In the genomic region with DNA sequence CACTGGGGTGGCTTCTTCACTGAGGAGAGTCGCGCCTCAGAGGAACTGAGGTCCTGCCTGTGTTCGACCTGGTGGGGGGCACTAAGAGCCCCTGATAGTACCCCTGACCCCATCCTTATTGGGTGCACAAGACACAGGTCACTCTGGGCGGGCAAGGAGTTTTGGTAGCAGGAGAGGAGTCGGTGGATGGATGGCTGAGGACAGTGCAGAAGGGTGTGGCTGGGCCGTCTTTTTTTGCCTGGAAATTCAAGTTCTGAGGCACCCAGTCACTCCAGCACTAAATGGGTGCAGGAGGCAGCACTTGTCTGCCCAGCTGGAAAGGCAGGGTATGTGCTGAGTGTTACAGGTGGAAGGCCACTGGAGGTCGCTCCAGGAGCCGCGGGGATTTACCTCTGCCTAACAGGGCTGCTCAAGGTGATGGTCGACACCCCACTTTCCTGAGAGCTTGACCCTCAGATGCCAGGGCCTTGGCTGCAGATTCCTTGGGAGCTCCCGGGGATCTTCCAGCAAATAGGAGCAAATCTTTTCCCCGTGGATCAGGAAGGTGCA, we compare ENCODE assay signal across 11 cellular contexts. TPM values are rescaled to one million over a fixed set of nuclear protein-coding genes. Genes with fewer than 3 reads are reported as not detected.
DNase-seq lines count a peak whose midpoint lies in the region; ATAC-seq and TF ChIP-seq lines count a peak whose summit lies in the region.
"Had no signal": no experiment of that assay in that cellular context is flagged by ENCODE, and none has a peak within 500 bp of the region (broad histone marks: within the 10 kb centered on the region; RNA-seq: fewer than 3 reads in every experiment).

No MANE protein-coding gene starts in this region.

- CTCF ChIA-PET in activated CD4-positive, alpha-beta T cell treated with anti-CD3 and anti-CD28 coated beads for 36 hours (lab: Charles Lee) = interaction anchor here (3.1 kb wide), 1 partner anchor 18 kb away, joined by 14 read pairs; no protein-coding TSS in a partner anchor

- TF ChIP-seq EP300 in suprapubic skin (IDR thresholded peaks at IDR 0.05) = no peak

- intact Hi-C loops in activated CD4-positive, alpha-beta T cell treated with anti-CD3 and anti-CD28 coated beads for 36 hours (cut with DNase I, micrococcal nuclease) = loop anchor here (2.0 to 5.0 kb wide), 6 partner anchors 204 to 1021 kb away; partner anchors contain the start of genes CARS1 (in 1 of the 2), CTSD (in 1 of the 2), LSP1 (in 1 of the 2) and ZNF195 (in 1 of the 2)

- H3K36me3 ChIP-seq in suprapubic skin = peaks cover 40% of the 10 kb centered on the region

- H3K27ac Mint-ChIP-seq in activated CD4-positive, alpha-beta T cell treated with anti-CD3 and anti-CD28 coated beads for 36 hours = peak overlapping the region; percentile 73
- peak overlapping the region; percentile 94 to 97 for H3K27ac Mint-ChIP-seq in activated naive CD4-positive, alpha-beta T cell treated with anti-CD3 and anti-CD28 coated beads, Interleukin-2, amount 50 U/mL, for 72 hours
- H3K27ac Mint-ChIP-seq in immature natural killer cell = peak overlapping the region in 5 of 6 donors; percentile 66 to 94 (median 88)

- TF ChIP-seq CTCF in suprapubic skin (IDR thresholded peaks at IDR 0.05) = no peak

- H3K27ac ChIP-seq in suprapubic skin = no peak overlapping the region

- no peaks in the 10 kb centered on the region for H3K9me3 Mint-ChIP-seq in activated CD4-positive, alpha-beta T cell treated with anti-CD3 and anti-CD28 coated beads for 36 hours (ENCODE audit: low read depth)
- H3K9me3 Mint-ChIP-seq in activated naive CD4-positive, alpha-beta T cell treated with anti-CD3 and anti-CD28 coated beads, Interleukin-2, amount 50 U/mL, for 72 hours = no peaks in the 10 kb centered on the region
- no peaks in the 10 kb centered on the region for H3K9me3 Mint-ChIP-seq in immature natural killer cell

- POLR2A ChIA-PET in activated CD4-positive, alpha-beta T cell treated with anti-CD3 and anti-CD28 coated beads for 36 hours (lab: Charles Lee) = interaction anchor here (0.9 to 1.1 kb wide), 2 partner anchors 19 to 588 kb away, joined by 4 to 5 read pairs; no protein-coding TSS in a partner anchor

- H3K4me3 ChIP-seq in suprapubic skin = peak overlapping the region; percentile 91

- ATAC-seq in activated CD4-positive, alpha-beta T cell treated with anti-CD3 and anti-CD28 coated beads for 36 hours = no peak
- ATAC-seq in activated naive CD4-positive, alpha-beta T cell treated with anti-CD3 and anti-CD28 coated beads, Interleukin-2, amount 50 U/mL, for 72 hours = no peak
- no peak for ATAC-seq in GM19035 (IDR thresholded peaks at IDR 0.05; ENCODE audit: unreplicated experiment)

- no peaks in the 10 kb centered on the region for H3K27me3 Mint-ChIP-seq in activated CD4-positive, alpha-beta T cell treated with anti-CD3 and anti-CD28 coated beads for 36 hours
- H3K27me3 Mint-ChIP-seq in immature natural killer cell (ENCODE audit: low read depth in 3 of 3) = peaks cover 6 to 15% (median 10%) of the 10 kb centered on the region in 3 donors

- H3K4me3 Mint-ChIP-seq in activated CD4-positive, alpha-beta T cell treated with anti-CD3 and anti-CD28 coated beads for 36 hours = peak overlapping the region; percentile 87
- peak overlapping the region; percentile 91 to 93 (median 92) for H3K4me3 Mint-ChIP-seq in immature natural killer cell

- WGBS in suprapubic skin = 19% methylated on average over 9 of the region's 12 CpGs

- peaks cover 9% of the 10 kb centered on the region for H3K36me3 Mint-ChIP-seq in activated CD4-positive, alpha-beta T cell treated with anti-CD3 and anti-CD28 coated beads for 36 hours (ENCODE audit: low read depth)
- peaks cover 0 to 13% of the 10 kb centered on the region in 2 donors for H3K36me3 Mint-ChIP-seq in activated naive CD4-positive, alpha-beta T cell treated with anti-CD3 and anti-CD28 coated beads, Interleukin-2, amount 50 U/mL, for 72 hours
- H3K36me3 Mint-ChIP-seq in immature natural killer cell = peaks cover 4 to 14% (median 5%) of the 10 kb centered on the region in 3 donors

- no peak for DNase-seq in activated CD4-positive, alpha-beta T cell treated with anti-CD3 and anti-CD28 coated beads for 36 hours
- DNase-seq in activated CD4-positive, alpha-beta T cell treated with anti-CD3 and anti-CD28 coated beads, Interleukin-2, amount 50 U/mL, for 1 hour = no peak
- no peak for DNase-seq in activated naive CD4-positive, alpha-beta T cell treated with anti-CD3 and anti-CD28 coated beads, Interleukin-2, amount 50 U/mL, for 72 hours (ENCODE audit: low spot score in 2 of 2)
- no peak for DNase-seq in immature natural killer cell
- DNase-seq in suprapubic skin (ENCODE audit: low spot score in 2 of 2) = no peak
- DNase-seq in NK-92 treated with Interleukin-12 subunit alpha and Interleukin-12 subunit beta, amount 100 ng/mL, for 24 hours (lab: John Stamatoyannopoulos, UW) = no peak
- no peak for DNase-seq in NCI-H2081 treated with DMSO at 0.1 percent for 48 hours (lab: John Stamatoyannopoulos, UW)
- DNase-seq: DMS153, NCI-H446 treated with DMSO at 0.1 percent for 48 hours had no signal

- H3K9me3 ChIP-seq in suprapubic skin = no peaks in the 10 kb centered on the region

- no peak for TF ChIP-seq POLR2A in suprapubic skin (IDR thresholded peaks at IDR 0.05)

- peaks cover 16% of the 10 kb centered on the region for H3K4me1 Mint-ChIP-seq in activated CD4-positive, alpha-beta T cell treated with anti-CD3 and anti-CD28 coated beads for 36 hours
- peaks cover 20 to 24% of the 10 kb centered on the region in 2 donors for H3K4me1 Mint-ChIP-seq in immature natural killer cell

- no peaks in the 10 kb centered on the region for H3K27me3 ChIP-seq in suprapubic skin

- H3K4me1 ChIP-seq in suprapubic skin = peaks cover 30% of the 10 kb centered on the region

RNA-seq across cellular contexts. Expression of gene TSSC4, which starts 1.0 kb away (rescaled TPM):
- total RNA-seq in activated CD4-positive, alpha-beta T cell treated with anti-CD3 and anti-CD28 coated beads for 36 hours = 10 to 100 TPM; 19.8 to 38.4 TPM
- 10 to 100 TPM; 31.8 to 38.7 TPM for total RNA-seq in activated naive CD4-positive, alpha-beta T cell treated with anti-CD3 and anti-CD28 coated beads, Interleukin-2, amount 50 U/mL, for 72 hours
- polyA plus RNA-seq in immature natural killer cell = 100 to 1,000 TPM in 2 of 3 donors, 10 to 100 TPM in 1; 87.7 to 111 (median 108) TPM
- 10 to 100 TPM; 25.7 to 60.9 (median 51.4) TPM for total RNA-seq in suprapubic skin

RNA-seq across cellular contexts. Expression of gene CD81, which starts 24.4 kb away (rescaled TPM):
- 100 to 1,000 TPM; 118 to 145 TPM for total RNA-seq in activated CD4-positive, alpha-beta T cell treated with anti-CD3 and anti-CD28 coated beads for 36 hours
- total RNA-seq in activated naive CD4-positive, alpha-beta T cell treated with anti-CD3 and anti-CD28 coated beads, Interleukin-2, amount 50 U/mL, for 72 hours = 100 to 1,000 TPM; 107 to 142 TPM
- polyA plus RNA-seq in immature natural killer cell = 10 to 100 TPM; 33.1 to 56.9 (median 49.7) TPM
- 100 to 1,000 TPM; 234 to 340 (median 277) TPM for total RNA-seq in suprapubic skin

RNA-seq across cellular contexts. Expression of gene TRPM5, which starts 42.8 kb away (rescaled TPM):
- under 1 TPM in 1 of 2 experiments, not detected in 1; 0.05 TPM for total RNA-seq in activated CD4-positive, alpha-beta T cell treated with anti-CD3 and anti-CD28 coated beads for 36 hours
- total RNA-seq in activated naive CD4-positive, alpha-beta T cell treated with anti-CD3 and anti-CD28 coated beads, Interleukin-2, amount 50 U/mL, for 72 hours = not detected
- not detected for polyA plus RNA-seq in immature natural killer cell
- under 1 TPM in 1 of 4 donors, not detected in 3; 0.29 TPM for total RNA-seq in suprapubic skin
- total RNA-seq: lung microvascular endothelial cell had no signal

RNA-seq across cellular contexts. Expression of gene KCNQ1, which starts 43.3 kb away (rescaled TPM):
- total RNA-seq in activated CD4-positive, alpha-beta T cell treated with anti-CD3 and anti-CD28 coated beads for 36 hours = 10 to 100 TPM in 1 of 2 experiments, 1 to 10 TPM in 1; 9.1 to 10.9 TPM
- 10 to 100 TPM; 12.2 to 19.3 TPM for total RNA-seq in activated naive CD4-positive, alpha-beta T cell treated with anti-CD3 and anti-CD28 coated beads, Interleukin-2, amount 50 U/mL, for 72 hours
- polyA plus RNA-seq in immature natural killer cell = 1 to 10 TPM in 1 of 3 donors, under 1 TPM in 2; 0.13 to 1.1 (median 0.73) TPM
- total RNA-seq in suprapubic skin = 1 to 10 TPM in 2 of 4 donors, under 1 TPM in 2; 0.89 to 2.2 (median 1.3) TPM
- total RNA-seq: lung microvascular endothelial cell had no signal
